ENCODE assay signal across 9 cellular contexts in genomic region chr9:107285292-107285691, GRCh38. TPM values are rescaled to one million over a fixed set of nuclear protein-coding genes. Genes with fewer than 3 reads are reported as not detected.
DNase-seq lines count a peak whose midpoint lies in the region; ATAC-seq and TF ChIP-seq lines count a peak whose summit lies in the region.
"Had no signal": no experiment of that assay in that cellular context is flagged by ENCODE, and none has a peak within 500 bp of the region (broad histone marks: within the 10 kb centered on the region; RNA-seq: fewer than 3 reads in every experiment).

No MANE protein-coding gene starts in this region.

- H3K23ac ChIP-seq in mesenchymal stem cell (ENCODE audit: low read length in 2 of 2): no peak overlapping the region

- H3K4me1 ChIP-seq in left ventricle myocardium inferior (peaks cover 77% of the 10 kb centered on the region), body of pancreas (peaks cover 58% of the 10 kb centered on the region), mesenchymal stem cell (ENCODE audit: control insufficient read depth, insufficient read depth, low read depth, low read length) (peaks cover 3% of the 10 kb centered on the region), vagina (peaks cover 55% of the 10 kb centered on the region)

- TF ChIP-seq POLR2A in body of pancreas (IDR thresholded peaks at IDR 0.05): no peak
- TF ChIP-seq POLR2A in vagina (IDR thresholded peaks at IDR 0.05): no peak

- intact Hi-C loops in left ventricle myocardium inferior (cut with micrococcal nuclease): no loop called here
- intact Hi-C loops in Right ventricle myocardium inferior (cut with DNase I): no loop called here
- intact Hi-C loops in body of pancreas (cut with DNase I): no loop called here
- intact Hi-C loops in vagina (cut with DNase I): loop anchor here (10.0 kb wide), 1 partner anchor 420 kb away; the partner anchor contains the start of gene ZNF462

- no peak overlapping the region for H2AFZ ChIP-seq in mesenchymal stem cell (ENCODE audit: low read depth, low read length)

- DNase-seq in left ventricle myocardium inferior (no peak), Right ventricle myocardium inferior (ENCODE audit: missing footprints) (no peak), body of pancreas (no peak), mesenchymal stem cell (no peak), vagina (ENCODE audit: extremely low spot score in 2 of 2) (no peak), hippocampal formation (lab: John Stamatoyannopoulos, UW) (no peak), left lobe of liver (ENCODE audit: low spot score) (no peak), OCI-M2 (lab: John Stamatoyannopoulos, UW; ENCODE audit: unreplicated experiment) (no peak)
- DNase-seq: GF-D8 had no signal

- ATAC-seq in Right ventricle myocardium inferior: no peak
- no peak for ATAC-seq in body of pancreas
- no peak for ATAC-seq in left lobe of liver

- no peak overlapping the region for H4K8ac ChIP-seq in mesenchymal stem cell (ENCODE audit: low read length)

- TF ChIP-seq CTCF in left ventricle myocardium inferior (IDR thresholded peaks at IDR 0.05; ENCODE audit: borderline replicate concordance) (no peak), body of pancreas (IDR thresholded peaks at IDR 0.05) (no peak), vagina (IDR thresholded peaks at IDR 0.05) (no peak)

- H3K27me3 ChIP-seq in left ventricle myocardium inferior (ENCODE audit: low read depth) (no peaks in the 10 kb centered on the region), body of pancreas (no peaks in the 10 kb centered on the region), mesenchymal stem cell (ENCODE audit: control insufficient read depth in 1 of 2, insufficient read depth in 1 of 2, low read length in 2 of 2) (no peaks in the 10 kb centered on the region), vagina (no peaks in the 10 kb centered on the region)

- H3K4me2 ChIP-seq in mesenchymal stem cell (ENCODE audit: low read length, poor library complexity, severe bottlenecking): peak overlapping the region; percentile 52

- H3K9me3 ChIP-seq in left ventricle myocardium inferior (replicated peaks) (no peaks in the 10 kb centered on the region), body of pancreas (no peaks in the 10 kb centered on the region), mesenchymal stem cell (ENCODE audit: control insufficient read depth, low read length) (no peaks in the 10 kb centered on the region), vagina (no peaks in the 10 kb centered on the region)

- no peak overlapping the region for H2BK12ac ChIP-seq in mesenchymal stem cell (ENCODE audit: low read length in 2 of 2)

- H2BK120ac ChIP-seq in mesenchymal stem cell (ENCODE audit: low read depth, low read length): no peak overlapping the region

- H3K18ac ChIP-seq in mesenchymal stem cell (ENCODE audit: low read depth in 1 of 2, low read length in 2 of 2): no peak overlapping the region

- no peaks in the 10 kb centered on the region for H3K79me1 ChIP-seq in mesenchymal stem cell (replicated peaks; ENCODE audit: low read length, poor library complexity, severe bottlenecking)

- H3K4ac ChIP-seq in mesenchymal stem cell (ENCODE audit: low read depth in 1 of 2, low read length in 2 of 2): no peak overlapping the region

- H3K4me3 ChIP-seq in left ventricle myocardium inferior: peak overlapping the region; percentile 97
- H3K4me3 ChIP-seq in body of pancreas: peak overlapping the region in 1 of 2 donors; percentile 1
- H3K4me3 ChIP-seq in mesenchymal stem cell (ENCODE audit: insufficient read depth in 1 of 2, low read depth in 1 of 2, low read length in 2 of 2): peak overlapping the region in 1 of 2 experiments; percentile 95
- peak overlapping the region; percentile 61 to 90 for H3K4me3 ChIP-seq in vagina

- no peak overlapping the region for H4K91ac ChIP-seq in mesenchymal stem cell (ENCODE audit: low read length)

- no peak overlapping the region for H2BK5ac ChIP-seq in mesenchymal stem cell (ENCODE audit: low read depth, low read length, poor library complexity, severe bottlenecking)

- WGBS in body of pancreas, 2 donors: 4 to 6% methylated on average over 6 of the region's 6 CpGs
- WGBS in mesenchymal stem cell: 14% methylated on average over 5 of the region's 6 CpGs

- no peak overlapping the region for H3K14ac ChIP-seq in mesenchymal stem cell (ENCODE audit: low read length in 2 of 2)

- no peaks in the 10 kb centered on the region for H3K36me3 ChIP-seq in left ventricle myocardium inferior
- no peaks in the 10 kb centered on the region for H3K36me3 ChIP-seq in body of pancreas (replicated peaks in 1 of 2; ENCODE audit: insufficient read depth in 1 of 2, low read depth in 2 of 2)
- no peaks in the 10 kb centered on the region for H3K36me3 ChIP-seq in mesenchymal stem cell (ENCODE audit: control insufficient read depth in 1 of 2, insufficient read depth in 2 of 2, low read depth in 1 of 2, low read length in 2 of 2)
- H3K36me3 ChIP-seq in vagina: no peaks in the 10 kb centered on the region

- H3K27ac ChIP-seq in left ventricle myocardium inferior (replicated peaks) (peak overlapping the region; percentile 99), body of pancreas (peak overlapping the region; percentile 45 to 99 (median 96)), mesenchymal stem cell (ENCODE audit: low read length, poor library complexity, severe bottlenecking) (no peak overlapping the region), vagina (peak overlapping the region; percentile 99)

- H2AK5ac ChIP-seq in mesenchymal stem cell (ENCODE audit: low read length, severe bottlenecking): no peak overlapping the region

- peak overlapping the region; percentile 98 for H3K9ac ChIP-seq in mesenchymal stem cell (ENCODE audit: low read length)

- H2BK15ac ChIP-seq in mesenchymal stem cell (ENCODE audit: low read depth, poor library complexity, severe bottlenecking): no peak overlapping the region

RNA-seq across cellular contexts. Expression of gene RAD23B, which starts 2.2 kb away (rescaled TPM):
- 104 TPM for total RNA-seq in left ventricle myocardium inferior
- total RNA-seq in Right ventricle myocardium inferior: 110 TPM
- total RNA-seq in body of pancreas: 10 to 100 TPM; 47.1 to 50.6 TPM
- polyA plus RNA-seq in mesenchymal stem cell (2013, experiment 1 of 2): 125 TPM
- polyA plus RNA-seq in mesenchymal stem cell (2013, experiment 2 of 2): 130 TPM
- total RNA-seq in vagina: 61.1 TPM
- 98.7 TPM for total RNA-seq in left lobe of liver
